In genomic region chr15:35019401-35020327, GRCh38 we compare ENCODE assay signal across 13 cellular contexts. TPM values are rescaled to one million over a fixed set of nuclear protein-coding genes. Genes with fewer than 3 reads are reported as not detected.
A peak's percentile ranks its signal among the peaks of the same experiment; 100 is the strongest.
DNase-seq lines count a peak whose midpoint lies in the region; ATAC-seq, FAIRE-seq and TF ChIP-seq lines count a peak whose summit lies in the region.
"Had no signal": no experiment of that assay in that cellular context is flagged by ENCODE, and none has a peak within 500 bp of the region (broad histone marks: within the 10 kb centered on the region; RNA-seq: fewer than 3 reads in every experiment).

No MANE protein-coding gene starts in this region.

- H3K27ac ChIP-seq in neutrophil: peak overlapping the region; percentile 90
- H3K27ac ChIP-seq: KMS-11, SJCRH30 had no signal

- H3K36me3 ChIP-seq in GM06990 (ENCODE audit: control insufficient read depth, insufficient read depth, low read length) (no peaks in the 10 kb centered on the region), neutrophil (no peaks in the 10 kb centered on the region)
- H3K36me3 ChIP-seq: SJCRH30 had no signal

- ATAC-seq in GM19035 (IDR thresholded peaks at IDR 0.05; ENCODE audit: unreplicated experiment): no peak

- H3K27me3 ChIP-seq in GM06990 (replicated peaks; ENCODE audit: control insufficient read depth, insufficient read depth, low read length) (no peaks in the 10 kb centered on the region), neutrophil (no peaks in the 10 kb centered on the region)
- H3K27me3 ChIP-seq: SJCRH30 had no signal

- peaks cover 56 to 59% of the 10 kb centered on the region in 2 experiments for H3K4me1 ChIP-seq in neutrophil (ENCODE audit: control insufficient read depth in 1 of 2, insufficient read depth in 1 of 2, low read depth in 1 of 2, low read length in 1 of 2)
- H3K4me1 ChIP-seq: SJCRH30 had no signal

- DNase-seq in GM06990 (ENCODE audit: extremely low read depth, insufficient read length) (peak; percentile 36), NCI-H69 (lab: John Stamatoyannopoulos, UW) (peak; percentile 47), epithelial cell of proximal tubule (ENCODE audit: low read depth) (no peak), NAMALWA (ENCODE audit: low spot score) (no peak), NCI-H1048 (lab: John Stamatoyannopoulos, UW) (no peak), HTR-8/SVneo (ENCODE audit: insufficient read length, low spot score) (no peak)
- DNase-seq: COR-L47, NCI-H524, SJCRH30 had no signal

- H3K4me3 ChIP-seq in GM06990 (replicated peaks; ENCODE audit: low read depth, low read length): no peak overlapping the region
- peak overlapping the region; percentile 24 for H3K4me3 ChIP-seq in epithelial cell of proximal tubule (ENCODE audit: low read depth, low read length)
- peak overlapping the region; percentile 21 to 37 for H3K4me3 ChIP-seq in neutrophil (ENCODE audit: low read depth in 1 of 2, low read length in 1 of 2)
- H3K4me3 ChIP-seq: SJCRH30 had no signal

- TF ChIP-seq CTCF in GM06990 (IDR thresholded peaks at IDR 0.05; ENCODE audit: insufficient read depth, low read length, poor library complexity, severe bottlenecking): no peak
- no peak for TF ChIP-seq CTCF in epithelial cell of proximal tubule (conservative IDR thresholded peaks at IDR 0.05; ENCODE audit: low read depth, low read length)
- no peak for TF ChIP-seq CTCF in neutrophil (IDR thresholded peaks at IDR 0.05)

- FAIRE-seq in HTR-8/SVneo (lab: Jason Lieb, UNC): no peak
- FAIRE-seq: islet of Langerhans had no signal

- H3K9me3 ChIP-seq in neutrophil: no peaks in the 10 kb centered on the region
- H3K9me3 ChIP-seq: SJCRH30 had no signal

RNA-seq across cellular contexts. Expression of gene ZNF770, which starts 31.6 kb away (rescaled TPM):
- total RNA-seq in epithelial cell of proximal tubule: 19.3 and 22.4 TPM in 2 replicates

RNA-seq across cellular contexts. Expression of gene AQR, which starts 50.1 kb away (rescaled TPM):
- 17.3 and 22.1 TPM in 2 replicates for total RNA-seq in epithelial cell of proximal tubule

Comparison
In these comparisons a context has a peak if more than half of its experiments do, and no peak if none do; other contexts are left out.
1. DNase-seq: peak in GM06990 (single experiment) and NCI-H69 (single experiment); none in epithelial cell of proximal tubule (single experiment), NAMALWA (single experiment), NCI-H1048 (single experiment) and HTR-8/SVneo (single experiment).